8 cellular contexts compared by ENCODE assay signal in the genomic region with DNA sequence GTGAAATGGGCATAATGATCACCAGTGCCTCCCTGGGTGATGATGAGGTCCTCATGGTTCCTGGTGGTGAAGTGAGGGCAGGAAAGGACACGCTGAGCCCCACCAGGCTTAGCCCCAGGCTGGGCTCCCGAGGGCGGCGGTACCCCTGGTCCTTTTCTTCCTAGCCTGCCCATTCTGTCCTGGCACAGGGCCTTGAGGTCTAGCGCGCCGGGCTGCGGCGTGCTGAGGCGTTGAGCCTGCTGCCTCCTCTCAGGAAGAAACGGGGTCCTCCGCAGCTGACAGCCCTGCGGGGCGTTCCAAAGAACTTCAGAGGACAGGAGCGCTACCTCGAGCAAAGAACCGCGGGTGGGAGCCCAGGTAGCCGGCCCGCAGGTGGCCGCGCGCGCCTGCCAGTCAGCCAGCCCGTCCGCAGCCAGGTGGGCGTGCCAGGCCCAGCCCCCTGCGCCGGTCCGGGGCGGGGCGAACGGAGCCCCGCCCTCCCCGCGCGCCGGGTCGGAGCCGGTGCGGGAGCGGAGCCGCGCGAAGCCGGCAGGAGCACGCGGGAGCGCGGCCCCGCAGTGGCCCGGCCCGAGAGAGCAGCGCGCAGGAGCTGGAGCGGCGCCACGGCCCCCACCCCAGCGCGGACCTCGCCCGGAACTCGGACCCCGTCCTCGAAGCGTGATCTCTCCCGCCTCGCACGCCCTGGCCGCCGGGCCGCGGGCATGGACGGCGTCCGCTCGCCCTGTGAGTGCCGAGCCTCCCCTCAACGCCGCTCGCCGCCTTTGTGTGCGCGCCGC. TPM values are rescaled to one million over a fixed set of nuclear protein-coding genes. Genes with fewer than 3 reads are reported as not detected.
DNase-seq lines count a peak whose midpoint lies in the region; ATAC-seq and TF ChIP-seq lines count a peak whose summit lies in the region.

WNK2 (plus strand) TSS at position 477 of the 776 bp plus-strand sequence. CDS start 791 bp downstream, outside the sequence.

- H2BK15ac ChIP-seq in neuronal stem cell (ENCODE audit: low read length) = no peak within 1 kb of the TSS

- H3K36me3 ChIP-seq in neuronal stem cell (replicated peaks in 1 of 2; ENCODE audit: control insufficient read depth in 2 of 2, insufficient read depth in 2 of 2, low read length in 2 of 2) (no peaks in the 10 kb centered on the region), uterus (no peaks in the 10 kb centered on the region)

- H3K4me3 ChIP-seq in fibroblast of villous mesenchyme (ENCODE audit: low read depth, low read length) (peak within 1 kb of the TSS; percentile 18), neuronal stem cell (ENCODE audit: low read length in 2 of 2) (peak within 1 kb of the TSS; percentile 52 to 91), uterus (peak within 1 kb of the TSS; percentile 23 to 44)

- no CpG with 5 or more reads among the region's 85 CpGs for WGBS in neuronal stem cell (ENCODE audit: extremely low coverage in 2 of 2, insufficient read length in 2 of 2, insufficient replicate concordance in 1 of 2), 2 donors

- no peak within 1 kb of the TSS for H4K91ac ChIP-seq in neuronal stem cell (ENCODE audit: low read depth, low read length, poor library complexity)

- H2AK5ac ChIP-seq in neuronal stem cell (ENCODE audit: low read depth, low read length) = peak within 1 kb of the TSS; percentile 77

- DNase-seq in Daoy (ENCODE audit: low read depth) (peak; percentile 55), NCI-H1930 (lab: John Stamatoyannopoulos, UW) (peak; percentile 11 to 44), fibroblast of villous mesenchyme (ENCODE audit: low read depth) (no peak), neuronal stem cell (ENCODE audit: low spot score) (peak; percentile 50), uterus (peak in 1 of 2 donors; percentile 52), AML-193 (lab: John Stamatoyannopoulos, UW) (no peak)
- peak; percentile 47 to 64 for DNase-seq in activated T-cell treated with anti-CD3 and anti-CD28 coated beads, Interleukin-2, amount 50 U/mL, for 72 hours

- intact Hi-C loops in uterus (cut with DNase I; ENCODE audit: low total_unique reads) = no loop called here

- H2BK120ac ChIP-seq in neuronal stem cell (ENCODE audit: low read depth, low read length) = no peak within 1 kb of the TSS

- TF ChIP-seq CTCF in fibroblast of villous mesenchyme (IDR thresholded peaks at IDR 0.05; ENCODE audit: insufficient read depth, low read depth, low read length) (no peak), uterus (IDR thresholded peaks at IDR 0.05) (no peak)

- peak within 1 kb of the TSS; percentile 93 for H2AFZ ChIP-seq in neuronal stem cell (ENCODE audit: low read length)

- peak within 1 kb of the TSS; percentile 50 for H3K14ac ChIP-seq in neuronal stem cell (ENCODE audit: low read length)

- peaks cover 44% of the 10 kb centered on the region for H3K27me3 Mint-ChIP-seq in activated T-cell treated with anti-CD3 and anti-CD28 coated beads, Interleukin-2, amount 50 U/mL, for 72 hours (ENCODE audit: low read depth)

- no peak within 1 kb of the TSS for H3K27ac ChIP-seq in neuronal stem cell (replicated peaks; ENCODE audit: low read length)
- H3K27ac ChIP-seq in uterus = no peak within 1 kb of the TSS

- no peak within 1 kb of the TSS for H3K27ac Mint-ChIP-seq in activated T-cell treated with anti-CD3 and anti-CD28 coated beads, Interleukin-2, amount 50 U/mL, for 72 hours

- ATAC-seq in activated T-cell treated with anti-CD3 and anti-CD28 coated beads, Interleukin-2, amount 50 U/mL, for 72 hours (replicated peaks in 1 of 2) = peak; percentile 85 to 87
- no peak for ATAC-seq in GM19324 (IDR thresholded peaks at IDR 0.05; ENCODE audit: low FRiP score, unreplicated experiment)

- peak within 1 kb of the TSS; percentile 69 to 82 for H3K4me3 Mint-ChIP-seq in activated T-cell treated with anti-CD3 and anti-CD28 coated beads, Interleukin-2, amount 50 U/mL, for 72 hours

- peak within 1 kb of the TSS; percentile 74 for H3K4me2 ChIP-seq in neuronal stem cell (ENCODE audit: insufficient read depth, low read length, poor library complexity, severe bottlenecking)

- H3K23ac ChIP-seq in neuronal stem cell (ENCODE audit: low read depth, low read length, poor library complexity) = peak within 1 kb of the TSS; percentile 70

- peaks cover 13 to 23% of the 10 kb centered on the region in 2 donors for H3K4me1 ChIP-seq in neuronal stem cell (ENCODE audit: control insufficient read depth in 2 of 2, insufficient read depth in 1 of 2, low read depth in 1 of 2, low read length in 2 of 2)
- peaks cover 0 to 12% of the 10 kb centered on the region in 2 donors for H3K4me1 ChIP-seq in uterus

- H3K79me1 ChIP-seq in neuronal stem cell (ENCODE audit: low read depth, low read length) = peaks cover 2% of the 10 kb centered on the region

- no peak within 1 kb of the TSS for H2BK12ac ChIP-seq in neuronal stem cell (ENCODE audit: low read length)

- peaks cover 0 to 80% (median 45%) of the 10 kb centered on the region in 3 experiments for H3K27me3 ChIP-seq in neuronal stem cell (ENCODE audit: control insufficient read depth in 3 of 3, insufficient read depth in 3 of 3, low read depth in 1 of 3, low read length in 3 of 3)
- H3K27me3 ChIP-seq in uterus = no peaks in the 10 kb centered on the region

- peak within 1 kb of the TSS; percentile 88 for H3K9ac ChIP-seq in neuronal stem cell (ENCODE audit: low read depth, low read length, poor library complexity)

- H3K9me3 ChIP-seq in neuronal stem cell (replicated peaks in 1 of 2; ENCODE audit: control insufficient read depth in 2 of 2, insufficient read depth in 1 of 2, low read depth in 1 of 2, low read length in 2 of 2) (no peaks in the 10 kb centered on the region), uterus (no peaks in the 10 kb centered on the region)

- TF ChIP-seq POLR2A in uterus (IDR thresholded peaks at IDR 0.05) = peak in 1 of 2 donors; percentile 54

- no peak within 1 kb of the TSS for H4K8ac ChIP-seq in neuronal stem cell (ENCODE audit: low read depth, low read length)

- H3K36me3 Mint-ChIP-seq in activated T-cell treated with anti-CD3 and anti-CD28 coated beads, Interleukin-2, amount 50 U/mL, for 72 hours (ENCODE audit: insufficient read depth in 2 of 2) = no peaks in the 10 kb centered on the region

- H3K9me3 Mint-ChIP-seq in activated T-cell treated with anti-CD3 and anti-CD28 coated beads, Interleukin-2, amount 50 U/mL, for 72 hours = no peaks in the 10 kb centered on the region

- no peak within 1 kb of the TSS for H3K4ac ChIP-seq in neuronal stem cell (ENCODE audit: low read length)

- H3K18ac ChIP-seq in neuronal stem cell (ENCODE audit: low read length) = peak within 1 kb of the TSS; percentile 94

- H3K4me1 Mint-ChIP-seq in activated T-cell treated with anti-CD3 and anti-CD28 coated beads, Interleukin-2, amount 50 U/mL, for 72 hours (ENCODE audit: low read depth) = peaks cover 8% of the 10 kb centered on the region

- peak within 1 kb of the TSS; percentile 50 for H2BK5ac ChIP-seq in neuronal stem cell (ENCODE audit: low read length)

RNA-seq across cellular contexts. Expression of gene WNK2, which starts in this region (rescaled TPM):
- total RNA-seq in Daoy (2014; rRNA removed; shearing (Covaris generic)) = 1.4 and 2.8 TPM in 2 replicates
- total RNA-seq in activated T-cell treated with anti-CD3 and anti-CD28 coated beads, Interleukin-2, amount 50 U/mL, for 72 hours = 1 to 10 TPM in 1 of 2 donors, under 1 TPM in 1; 0.70 to 1.1 TPM
- total RNA-seq in fibroblast of villous mesenchyme = not detected in 2 replicates
- polyA plus RNA-seq in neuronal stem cell (2013, experiment 1 of 2) = 22.1 TPM
- polyA plus RNA-seq in neuronal stem cell (2013, experiment 2 of 2) = 22.8 TPM
- total RNA-seq in uterus = 10 to 100 TPM in 3 of 4 donors, 1 to 10 TPM in 1; 6.2 to 31.9 (median 18.9) TPM

Comparison
In these comparisons a context has a peak if more than half of its experiments do, and no peak if none do; other contexts are left out.
1. DNase-seq: peak in Daoy (single experiment), NCI-H1930 (2 of 2), activated T-cell treated with anti-CD3 and anti-CD28 coated beads, Interleukin-2, amount 50 U/mL, for 72 hours (2 of 2) and neuronal stem cell (single experiment); none in fibroblast of villous mesenchyme (single experiment) and AML-193 (0 of 2).
2. H3K4me3 ChIP-seq: peak in every context shown above with its lines; median percentile 72 in neuronal stem cell; 34 in uterus; 18 in fibroblast of villous mesenchyme.